Comparison of ENCODE assay signal across 35 cellular contexts in genomic region chr2:22900674-22901073, GRCh38.
DNase-seq lines count a peak whose midpoint lies in the region; ATAC-seq, FAIRE-seq and TF ChIP-seq lines count a peak whose summit lies in the region.
"Had no signal": no experiment of that assay in that cellular context is flagged by ENCODE, and none has a peak within 500 bp of the region (broad histone marks: within the 10 kb centered on the region; RNA-seq: fewer than 3 reads in every experiment).

No MANE protein-coding gene starts in this region.

- H2AFZ ChIP-seq in neural cell (ENCODE audit: low read depth, low read length), result no peak overlapping the region

- WGBS in A549 (ENCODE audit: missing lambda C conversion rate), result 89% methylated on average over 2 of the region's 2 CpGs
- 100% methylated on average over 1 to 2 of the region's 2 CpGs for WGBS in endodermal cell (ENCODE audit: insufficient coverage in 1 of 2, insufficient read length in 1 of 2), 2 experiments

- POLR2A ChIA-PET in A549 (lab: Yijun Ruan, JAX) (no interaction called here), WTC11 (lab: Charles Lee) (no interaction called here)
- POLR2A ChIA-PET in activated CD4-positive, alpha-beta T cell treated with anti-CD3 and anti-CD28 coated beads for 36 hours (lab: Charles Lee), result no interaction called here

- H3K36me3 ChIP-seq in endodermal cell (ENCODE audit: control insufficient read depth, insufficient read depth, low read length), result no peaks in the 10 kb centered on the region
- H3K36me3 ChIP-seq in neural cell (ENCODE audit: insufficient read depth, low read length), result no peaks in the 10 kb centered on the region
- H3K36me3 ChIP-seq: BE2C; BLaER1; BLaER1 treated with 17β-estradiol and CSF1 and Interleukin-3, amounts not matched to agents 10 nM and 100 nM had no signal

- H3K9me3 Mint-ChIP-seq in WTC11 (0 out of 2 replicates have a peak, but pooled peaks cover 4% of the 10 kb centered on the region), endodermal cell (no peaks in the 10 kb centered on the region)
- H3K9me3 Mint-ChIP-seq in activated CD4-positive, alpha-beta T cell treated with anti-CD3 and anti-CD28 coated beads for 36 hours (ENCODE audit: low read depth), result no peaks in the 10 kb centered on the region
- H3K9me3 Mint-ChIP-seq: CD14-positive monocyte; CD4-positive, alpha-beta T cell; CD8-positive, alpha-beta T cell had no signal

- ATAC-seq in A549, result no peak
- no peak for ATAC-seq in WTC11
- no peak for ATAC-seq in SK-N-SH treated with all-trans-retinoic acid at 6 μM for 48 hours
- no peak for ATAC-seq in GM21717 (IDR thresholded peaks at IDR 0.05; ENCODE audit: unreplicated experiment)
- ATAC-seq in activated CD4-positive, alpha-beta T cell treated with anti-CD3 and anti-CD28 coated beads for 36 hours, result no peak
- ATAC-seq: CD8-positive, alpha-beta T cell had no signal

- no peaks in the 10 kb centered on the region for H3K9me2 ChIP-seq in neural cell (ENCODE audit: insufficient read depth, low read length)

- H3K4me1 ChIP-seq in A549, result no peaks in the 10 kb centered on the region
- H3K4me1 ChIP-seq in endodermal cell (ENCODE audit: control insufficient read depth, insufficient read depth, low read length), result no peaks in the 10 kb centered on the region
- H3K4me1 ChIP-seq: BLaER1; BLaER1 treated with 17β-estradiol and CSF1 and Interleukin-3, amounts not matched to agents 10 nM and 100 nM; Caco-2 had no signal

- H3K4me1 Mint-ChIP-seq in WTC11 (peaks cover 4% of the 10 kb centered on the region; the same call in 1 of the 2 replicates), endodermal cell (no peaks in the 10 kb centered on the region)
- H3K4me1 Mint-ChIP-seq in activated CD4-positive, alpha-beta T cell treated with anti-CD3 and anti-CD28 coated beads for 36 hours, result no peaks in the 10 kb centered on the region
- H3K4me1 Mint-ChIP-seq: B cell; CD14-positive monocyte; CD4-positive, alpha-beta memory T cell; CD4-positive, CD25-positive, alpha-beta regulatory T cell; CD8-positive, alpha-beta memory T cell had no signal

- H3K4me3 ChIP-seq in A549 (no peak overlapping the region), endodermal cell (ENCODE audit: low read length) (no peak overlapping the region), neural cell (ENCODE audit: low read length) (no peak overlapping the region)
- H3K4me3 ChIP-seq: BLaER1; BLaER1 treated with 17β-estradiol and CSF1 and Interleukin-3, amounts not matched to agents 10 nM and 100 nM had no signal

- H3K9me3 ChIP-seq in A549 (no peaks in the 10 kb centered on the region), endodermal cell (ENCODE audit: control insufficient read depth, low read length) (no peaks in the 10 kb centered on the region), neural cell (ENCODE audit: low read length) (no peaks in the 10 kb centered on the region)
- H3K9me3 ChIP-seq: BE2C; BLaER1; BLaER1 treated with 17β-estradiol and CSF1 and Interleukin-3, amounts not matched to agents 10 nM and 100 nM; Caco-2 had no signal

- H3K4me2 ChIP-seq in A549 (no peak overlapping the region), neural cell (ENCODE audit: low read length) (no peak overlapping the region)
- H3K4me2 ChIP-seq: BLaER1; BLaER1 treated with 17β-estradiol and CSF1 and Interleukin-3, amounts not matched to agents 10 nM and 100 nM had no signal

- no peak for TF ChIP-seq CTCF in A549 (IDR thresholded peaks at IDR 0.05)
- TF ChIP-seq CTCF in WTC11 (IDR thresholded peaks at IDR 0.05), result no peak
- no peak for TF ChIP-seq CTCF in endodermal cell (conservative IDR thresholded peaks at IDR 0.05)
- no peak for TF ChIP-seq CTCF in neural cell (IDR thresholded peaks at IDR 0.05; ENCODE audit: poor library complexity, severe bottlenecking)

- no peaks in the 10 kb centered on the region for H3K79me2 ChIP-seq in neural cell (replicated peaks; ENCODE audit: insufficient read depth, low read length)

- no peak for DNase-seq in A549 (ENCODE audit: low read depth in 1 of 2, low spot score in 1 of 2)
- no peak for DNase-seq in WTC11 (ENCODE audit: low spot score)
- no peak for DNase-seq in endodermal cell
- DNase-seq in substantia nigra (lab: John Stamatoyannopoulos, UW), result no peak
- DNase-seq in activated CD4-positive, alpha-beta T cell treated with anti-CD3 and anti-CD28 coated beads for 36 hours, result no peak
- DNase-seq: 8988T; ACHN; AML-193; BE2C; C1 segment of cervical spinal cord; Caco-2; Calu3; CD4-positive, alpha-beta memory T cell; CD4-positive, alpha-beta T cell; CD4-positive, CD25-positive, alpha-beta regulatory T cell; CD8-positive, alpha-beta memory T cell; CD8-positive, alpha-beta T cell; COR-L47; DMS 273 treated with DMSO at 0.1 percent for 48 hours; DMS153; DMS53; DMS79; DMS79 treated with DMSO at 0.1 percent for 48 hours; DND-41; EL had no signal

- no peaks in the 10 kb centered on the region for H4K20me1 ChIP-seq in neural cell (ENCODE audit: insufficient read depth)
- H4K20me1 ChIP-seq: BLaER1; BLaER1 treated with 17β-estradiol and CSF1 and Interleukin-3, amounts not matched to agents 10 nM and 100 nM had no signal

- intact Hi-C loops in activated CD4-positive, alpha-beta T cell treated with anti-CD3 and anti-CD28 coated beads for 36 hours (cut with DNase I, micrococcal nuclease), result no loop called here

- H3K27me3 Mint-ChIP-seq in WTC11 (ENCODE audit: low read depth) (no peaks in the 10 kb centered on the region; the same call in 1 of the 2 replicates), endodermal cell (ENCODE audit: insufficient read depth) (no peaks in the 10 kb centered on the region)
- peaks cover 4% of the 10 kb centered on the region for H3K27me3 Mint-ChIP-seq in activated CD4-positive, alpha-beta T cell treated with anti-CD3 and anti-CD28 coated beads for 36 hours
- H3K27me3 Mint-ChIP-seq: B cell; CD8-positive, alpha-beta memory T cell had no signal

- H3K9ac ChIP-seq in endodermal cell (ENCODE audit: extremely low read depth, low read length, poor library complexity, severe bottlenecking), result no peak overlapping the region
- H3K9ac ChIP-seq in neural cell (ENCODE audit: low read length), result no peak overlapping the region
- H3K9ac ChIP-seq: BLaER1; BLaER1 treated with 17β-estradiol and CSF1 and Interleukin-3, amounts not matched to agents 10 nM and 100 nM had no signal

- H3K27me3 ChIP-seq in endodermal cell (ENCODE audit: control insufficient read depth, insufficient read depth, low read length, poor library complexity, severe bottlenecking) (no peaks in the 10 kb centered on the region), neural cell (ENCODE audit: insufficient read depth, low read depth, low read length) (no peaks in the 10 kb centered on the region)
- H3K27me3 ChIP-seq: BE2C; BLaER1; BLaER1 treated with 17β-estradiol and CSF1 and Interleukin-3, amounts not matched to agents 10 nM and 100 nM had no signal

- CTCF ChIA-PET in A549 (lab: Yijun Ruan, JAX), result interaction anchor here (0.9 kb wide), 1 partner anchor 12 kb away, joined by 3 read pairs; no protein-coding TSS in a partner anchor
- CTCF ChIA-PET in WTC11 (lab: Charles Lee), result no interaction called here
- CTCF ChIA-PET in activated CD4-positive, alpha-beta T cell treated with anti-CD3 and anti-CD28 coated beads for 36 hours (lab: Charles Lee), result no interaction called here

- H3K27ac Mint-ChIP-seq in WTC11 (no peak overlapping the region), endodermal cell (no peak overlapping the region)
- H3K27ac Mint-ChIP-seq in activated CD4-positive, alpha-beta T cell treated with anti-CD3 and anti-CD28 coated beads for 36 hours, result no peak overlapping the region
- H3K27ac Mint-ChIP-seq: B cell; CD14-positive monocyte; CD4-positive, alpha-beta memory T cell; CD4-positive, alpha-beta T cell; CD4-positive, CD25-positive, alpha-beta regulatory T cell; CD8-positive, alpha-beta memory T cell; CD8-positive, alpha-beta T cell had no signal

- no peak overlapping the region for H3K27ac ChIP-seq in A549
- peak overlapping the region; percentile 92 for H3K27ac ChIP-seq in endodermal cell (ENCODE audit: low read depth, low read length)
- H3K27ac ChIP-seq in neural cell (ENCODE audit: low read length), result peak overlapping the region; percentile 58
- no peak overlapping the region for H3K27ac ChIP-seq in substantia nigra (ENCODE audit: low read depth, low read length, poor library complexity, severe bottlenecking)
- H3K27ac ChIP-seq: 22Rv1; BLaER1; BLaER1 treated with 17β-estradiol and CSF1 and Interleukin-3, amounts not matched to agents 10 nM and 100 nM; C4-2B had no signal

- H3F3A ChIP-seq in neural cell (ENCODE audit: insufficient read depth, low read length, poor library complexity, severe bottlenecking), result no peaks in the 10 kb centered on the region

- H3K36me3 Mint-ChIP-seq in WTC11 (no peaks in the 10 kb centered on the region), endodermal cell (ENCODE audit: low read depth) (no peaks in the 10 kb centered on the region)
- H3K36me3 Mint-ChIP-seq in activated CD4-positive, alpha-beta T cell treated with anti-CD3 and anti-CD28 coated beads for 36 hours (ENCODE audit: low read depth), result no peaks in the 10 kb centered on the region
- H3K36me3 Mint-ChIP-seq: CD14-positive monocyte; CD4-positive, alpha-beta memory T cell; CD4-positive, CD25-positive, alpha-beta regulatory T cell; CD8-positive, alpha-beta memory T cell; CD8-positive, alpha-beta T cell had no signal

- no peak for TF ChIP-seq POLR2A in A549 (IDR thresholded peaks at IDR 0.05; ENCODE audit: low read length)

- H3K4me3 Mint-ChIP-seq in WTC11 (no peak overlapping the region), endodermal cell (no peak overlapping the region)
- H3K4me3 Mint-ChIP-seq in activated CD4-positive, alpha-beta T cell treated with anti-CD3 and anti-CD28 coated beads for 36 hours, result no peak overlapping the region
- H3K4me3 Mint-ChIP-seq: B cell; CD14-positive monocyte; CD4-positive, alpha-beta memory T cell; CD4-positive, alpha-beta T cell; CD4-positive, CD25-positive, alpha-beta regulatory T cell; CD8-positive, alpha-beta memory T cell; CD8-positive, alpha-beta T cell had no signal

- no peak for TF ChIP-seq EP300 in A549 (IDR thresholded peaks at IDR 0.05)
- TF ChIP-seq EP300 in neural cell (conservative IDR thresholded peaks at IDR 0.05; ENCODE audit: poor library complexity, severe bottlenecking), result no peak

- no peak for TF ChIP-seq RAD21 in A549 (conservative IDR thresholded peaks at IDR 0.05 in 1 of 2, IDR thresholded peaks at IDR 0.05 in 1 of 2)
- no peak for TF ChIP-seq RAD21 in neural cell (conservative IDR thresholded peaks at IDR 0.05)

- FAIRE-seq in A549 (lab: Jason Lieb, UNC), result no peak
- FAIRE-seq: D721Med had no signal

TF ChIP-seq in A549, 52 proteins besides CTCF, POLR2A, EP300 and RAD21 (continues in another document):
- no peak for TF ChIP-seq JUNB (IDR thresholded peaks at IDR 0.05)

TF ChIP-seq in WTC11, 78 proteins besides CTCF, POLR2A, EP300 and RAD21:
- TF ChIP-seq FOXP1 (CRISPR knock-in tag; IDR thresholded peaks at IDR 0.05; ENCODE audit: borderline replicate concordance), result no peak
- peak; percentile 96 for TF ChIP-seq HMGA2 (CRISPR knock-in tag; IDR thresholded peaks at IDR 0.05)

TF ChIP-seq in neural cell, 6 proteins besides CTCF, POLR2A, EP300 and RAD21 (continues in another document):
- no peak for TF ChIP-seq TAF1 (IDR thresholded peaks at IDR 0.05; ENCODE audit: low read depth)
- TF ChIP-seq SMC3 (conservative IDR thresholded peaks at IDR 0.05; ENCODE audit: poor library complexity), result no peak
- no peak for TF ChIP-seq POLR2AphosphoS5 (IDR thresholded peaks at IDR 0.05)

TF ChIP-seq in SK-N-SH treated with all-trans-retinoic acid at 6 μM for 48 hours, 23 proteins besides CTCF, POLR2A, EP300 and RAD21 (continues in another document):
- TF ChIP-seq ISL1 (CRISPR knock-in tag; IDR thresholded peaks at IDR 0.05) (no peak), ESRRG (CRISPR knock-in tag; IDR thresholded peaks at IDR 0.05) (no peak)

Comparison
In these comparisons a context has a peak if more than half of its experiments do, and no peak if none do; other contexts are left out.
1. H3K27ac ChIP-seq: peak in endodermal cell (single experiment) and neural cell (single experiment); none in A549 (0 of 2) and substantia nigra (single experiment).